Comparison of ENCODE assay signal across 16 cellular contexts in genomic region chr2:238818576-238818975, GRCh38. TPM values are rescaled to one million over a fixed set of nuclear protein-coding genes. Genes with fewer than 3 reads are reported as not detected.
"Had no signal": no experiment of that assay in that cellular context is flagged by ENCODE, and none has a peak within 500 bp of the region (broad histone marks: within the 10 kb centered on the region; RNA-seq: fewer than 3 reads in every experiment).

No MANE protein-coding gene starts in this region.

- H3K36me3 Mint-ChIP-seq: natural killer cell; stimulated activated naive B cell treated with anti-CD40 and anti-IgM and Interleukin-4, amounts not matched to agents 10 μg/mL and 1 μg/mL and 100 μg/mL, for 72 hours had no signal

- H3K4me3 Mint-ChIP-seq: effector memory CD8-positive, alpha-beta T cell; natural killer cell; neural crest cell; stimulated activated naive B cell treated with anti-CD40 and anti-IgM and Interleukin-4, amounts not matched to agents 10 μg/mL and 1 μg/mL and 100 μg/mL, for 72 hours; stimulated activated naive CD8-positive, alpha-beta T cell treated with anti-CD3 and anti-CD28 coated beads, Interleukin-15, amount 100 ng/mL, for 72 hours had no signal

- ATAC-seq: effector memory CD8-positive, alpha-beta T cell; foreskin keratinocyte; heart left ventricle; natural killer cell; sciatic nerve; stimulated activated naive B cell treated with anti-CD40 and anti-IgM and Interleukin-4, amounts not matched to agents 10 μg/mL and 1 μg/mL and 100 μg/mL, for 72 hours; stimulated activated naive CD8-positive, alpha-beta T cell treated with anti-CD3 and anti-CD28 coated beads, Interleukin-15, amount 100 ng/mL, for 72 hours had no signal

- H3K4me1 Mint-ChIP-seq: natural killer cell; stimulated activated naive B cell treated with anti-CD40 and anti-IgM and Interleukin-4, amounts not matched to agents 10 μg/mL and 1 μg/mL and 100 μg/mL, for 72 hours; stimulated activated naive CD8-positive, alpha-beta T cell treated with anti-CD3 and anti-CD28 coated beads, Interleukin-15, amount 100 ng/mL, for 72 hours had no signal

- DNase-seq: effector memory CD8-positive, alpha-beta T cell; foreskin keratinocyte; heart left ventricle; hippocampal formation; mammary epithelial cell; natural killer cell; posterior cingulate gyrus; spleen; stimulated activated CD4-positive, alpha-beta T cell treated with anti-CD3 and anti-CD28 coated beads, Interleukin-15, amount 100 ng/mL, for 24 hours; stimulated activated CD4-positive, alpha-beta T cell treated with anti-CD3 and anti-CD28 coated beads, Interleukin-1b, Interleukin-23, amount 100 ng/mL, for 48 hours; stimulated activated CD4-positive, alpha-beta T cell treated with anti-CD3 and anti-CD28 coated beads, Interleukin-4, amount 100 ng/mL, for 24 hours; stimulated activated naive B cell treated with anti-CD40 and anti-IgM and Interleukin-4, amounts not matched to agents 10 μg/mL and 1 μg/mL and 100 μg/mL, for 72 hours; stimulated activated naive CD8-positive, alpha-beta T cell treated with anti-CD3 and anti-CD28 coated beads, Interleukin-15, amount 100 ng/mL, for 72 hours; testis had no signal

- H3K27ac Mint-ChIP-seq: effector memory CD8-positive, alpha-beta T cell; natural killer cell; stimulated activated naive B cell treated with anti-CD40 and anti-IgM and Interleukin-4, amounts not matched to agents 10 μg/mL and 1 μg/mL and 100 μg/mL, for 72 hours; stimulated activated naive CD8-positive, alpha-beta T cell treated with anti-CD3 and anti-CD28 coated beads, Interleukin-15, amount 100 ng/mL, for 72 hours had no signal

RNA-seq across cellular contexts. Expression of gene TWIST2, which starts 29.3 kb away (rescaled TPM):
- total RNA-seq: natural killer cell had no signal
